ENCODE assay signal across 11 cellular contexts in the genomic region with DNA sequence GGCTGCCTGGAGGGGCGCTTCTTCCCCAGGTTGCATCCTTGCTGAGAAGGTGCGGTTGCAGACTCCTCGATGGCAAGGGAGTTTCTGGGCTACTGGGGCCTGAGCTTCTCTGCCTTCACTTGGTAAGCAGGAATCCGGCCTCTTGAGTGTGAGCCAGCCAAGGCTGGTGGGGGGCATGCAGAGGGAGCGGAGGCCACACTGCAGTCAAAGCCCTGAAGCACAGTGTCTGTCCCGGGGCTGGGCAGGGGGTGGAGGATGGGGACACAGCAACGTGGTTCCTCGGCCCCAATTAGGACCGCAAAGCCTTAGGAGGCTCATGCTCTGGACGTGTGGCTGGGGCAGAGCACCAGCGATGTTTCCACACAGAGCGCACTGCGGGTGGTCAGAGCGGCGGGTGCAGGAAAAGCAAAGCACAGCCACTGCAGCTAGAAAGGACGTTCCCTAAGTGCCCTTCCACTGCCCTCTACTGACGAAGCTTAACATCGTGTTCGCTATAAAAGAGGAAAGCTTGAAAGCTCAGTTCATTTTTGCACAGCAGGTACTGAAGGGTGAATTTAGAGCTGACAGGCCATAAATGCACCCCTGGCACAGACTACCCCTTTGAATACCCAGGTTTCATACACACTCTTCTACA.
DNase-seq lines count a peak whose midpoint lies in the region; ATAC-seq and TF ChIP-seq lines count a peak whose summit lies in the region.
"Had no signal": no experiment of that assay in that cellular context is flagged by ENCODE, and none has a peak within 500 bp of the region (broad histone marks: within the 10 kb centered on the region; RNA-seq: fewer than 3 reads in every experiment).

No MANE protein-coding gene starts in this region.

- ATAC-seq in HG03280 (IDR thresholded peaks at IDR 0.05; ENCODE audit: unreplicated experiment), result no peak
- no peak for ATAC-seq in HG03175 (IDR thresholded peaks at IDR 0.05; ENCODE audit: unreplicated experiment)
- ATAC-seq: left colon had no signal

- H4K20me1 ChIP-seq in PC-9 (ENCODE audit: insufficient read depth), result no peaks in the 10 kb centered on the region

- H3K79me2 ChIP-seq in PC-9 (ENCODE audit: low read depth), result no peaks in the 10 kb centered on the region

- H3K4me3 ChIP-seq in PC-9, result no peak overlapping the region
- H3K4me3 ChIP-seq in testis, result no peak overlapping the region

- H3K27ac ChIP-seq in PC-9, result no peak overlapping the region
- no peak overlapping the region for H3K27ac ChIP-seq in testis

- DNase-seq in ELR (ENCODE audit: low read depth) (peak; percentile 15), HuH-7.5 (ENCODE audit: low spot score) (peak; percentile 50), PC-9 (no peak), iPS-NIHi7 (ENCODE audit: extremely low spot score) (peak; percentile 65), GM10248 (ENCODE audit: extremely low spot score) (no peak), testis (no peak)
- DNase-seq: GF-D8, left colon, occipital lobe had no signal

- no peak overlapping the region for H3K4me2 ChIP-seq in PC-9

- H3F3A ChIP-seq in PC-9 (ENCODE audit: insufficient read depth, low read depth), result no peaks in the 10 kb centered on the region

- no peaks in the 10 kb centered on the region for H3K4me1 ChIP-seq in PC-9 (replicated peaks; ENCODE audit: insufficient read depth)
- no peaks in the 10 kb centered on the region for H3K4me1 ChIP-seq in testis

- H3K9me2 ChIP-seq in PC-9 (ENCODE audit: insufficient read depth), result no peaks in the 10 kb centered on the region

- intact Hi-C loops in PC-9 (cut with micrococcal nuclease; ENCODE audit: unreplicated experiment) (no loop called here), testis (cut with DNase I; ENCODE audit: low total_unique reads) (no loop called here)

- BruUV-seq in PC-9 (replicated peaks; lab: Mats Ljungman, UMichigan), result no TSS peak

- H3K9me3 ChIP-seq in PC-9 (ENCODE audit: insufficient read depth, low read depth) (peaks cover 5% of the 10 kb centered on the region; the same call in 1 of the 2 replicates), testis (no peaks in the 10 kb centered on the region)

- H2AFZ ChIP-seq in PC-9, result no peak overlapping the region

- CTCF ChIA-PET in PC-9 (lab: Charles Lee) (no interaction called here), GM10248 (lab: Yijun Ruan, JAX) (interaction anchor here (0.7 to 1.1 kb wide), 3 partner anchors 11 to 18 kb away, joined by 3 read pairs; no protein-coding TSS in a partner anchor)

- 74 to 79% methylated on average over 18 to 19 of the region's 19 CpGs for whole genome bisulfite sequencing in testis, 2 donors

- TF ChIP-seq POLR2A in testis (IDR thresholded peaks at IDR 0.05), result no peak

- H3K27me3 ChIP-seq in PC-9 (ENCODE audit: insufficient read depth, low read depth) (peaks cover 68% of the 10 kb centered on the region), testis (no peaks in the 10 kb centered on the region)

- POLR2A ChIA-PET in PC-9 (lab: Charles Lee; ENCODE audit: unreplicated experiment), result no interaction called here
- POLR2A ChIA-PET in GM10248 (lab: Yijun Ruan, JAX), result no interaction called here

- H3K36me3 ChIP-seq in PC-9 (ENCODE audit: low read depth), result no peaks in the 10 kb centered on the region
- no peaks in the 10 kb centered on the region for H3K36me3 ChIP-seq in testis (ENCODE audit: low read depth, missing control alignments)

- TF ChIP-seq CTCF in PC-9 (conservative IDR thresholded peaks at IDR 0.05), result peak; percentile 50
- no peak for TF ChIP-seq CTCF in GM10248 (IDR thresholded peaks at IDR 0.05; ENCODE audit: control extremely low read depth, extremely low read depth, low read depth, missing control alignments)
- no peak for TF ChIP-seq CTCF in testis (IDR thresholded peaks at IDR 0.05)

Comparison
In these comparisons a context has a peak if more than half of its experiments do, and no peak if none do; other contexts are left out.
1. DNase-seq: peak in ELR (single experiment), HuH-7.5 (single experiment) and iPS-NIHi7 (single experiment); none in PC-9 (0 of 2), GM10248 (single experiment) and testis (single experiment).